ENCODE assay signal across 21 cellular contexts in genomic region chr7:151789380-151789947, GRCh38.
"Had no signal": no experiment of that assay in that cellular context is flagged by ENCODE, and none has a peak within 500 bp of the region (broad histone marks: within the 10 kb centered on the region; RNA-seq: fewer than 3 reads in every experiment).

No MANE protein-coding gene starts in this region.

- H3K36me3 ChIP-seq: colonic mucosa, gastrocnemius medialis had no signal

- H3K4me1 ChIP-seq: colonic mucosa had no signal

- H3K9me3 ChIP-seq: colonic mucosa, gastrocnemius medialis, tibial nerve had no signal

- H3K4me3 ChIP-seq: colonic mucosa, dorsolateral prefrontal cortex, gastrocnemius medialis, smooth muscle cell, tibial nerve had no signal

- DNase-seq: activated CD4-positive, alpha-beta memory T cell treated with anti-CD3 and anti-CD28 coated beads, Interleukin-2, amount 10 ng/mL, durations not matched to agents 7 days and 5 days; activated CD4-positive, alpha-beta T cell treated with anti-CD3 and anti-CD28 coated beads for 1 hour; activated CD4-positive, alpha-beta T cell treated with anti-CD3 and anti-CD28 coated beads, Interleukin-2, amount 10 ng/mL, durations not matched to agents 7 days and 5 days; activated naive CD8-positive, alpha-beta T cell treated with anti-CD3 and anti-CD28 coated beads, Interleukin-2, amount 50 U/mL, for 24 hours; activated T-cell treated with anti-CD3 and anti-CD28 coated beads, Interleukin-2, amount 50 U/mL, for 4 hours; amygdala; colonic mucosa; dorsolateral prefrontal cortex; effector memory CD8-positive, alpha-beta T cell; erythroblast; gastrocnemius medialis; glutamatergic neuron; islet precursor cell; left cardiac atrium; retina; stimulated activated naive CD4-positive, alpha-beta T cell treated with Interleukin-2 at 50 U/mL for 16 hours; T-helper 17 cell; T1000 had no signal

- ATAC-seq: activated naive CD8-positive, alpha-beta T cell treated with anti-CD3 and anti-CD28 coated beads, Interleukin-2, amount 50 U/mL, for 24 hours; activated T-cell treated with anti-CD3 and anti-CD28 coated beads, Interleukin-2, amount 50 U/mL, for 4 hours; effector memory CD8-positive, alpha-beta T cell; gastrocnemius medialis; left cardiac atrium; natural killer cell treated with Interleukin-12 subunit alpha and Interleukin-12 subunit beta and Interleukin-15 and Interleukin-18, amount 100 ng/mL, for 72 hours; T-helper 17 cell had no signal

- H3K27me3 ChIP-seq: colonic mucosa, dorsolateral prefrontal cortex, gastrocnemius medialis, tibial nerve had no signal

- H3K4me2 ChIP-seq: smooth muscle cell had no signal

- H3K27ac ChIP-seq: colonic mucosa, dorsolateral prefrontal cortex, gastrocnemius medialis, tibial nerve had no signal
